ENCODE assay signal across 8 cellular contexts in the genomic region with DNA sequence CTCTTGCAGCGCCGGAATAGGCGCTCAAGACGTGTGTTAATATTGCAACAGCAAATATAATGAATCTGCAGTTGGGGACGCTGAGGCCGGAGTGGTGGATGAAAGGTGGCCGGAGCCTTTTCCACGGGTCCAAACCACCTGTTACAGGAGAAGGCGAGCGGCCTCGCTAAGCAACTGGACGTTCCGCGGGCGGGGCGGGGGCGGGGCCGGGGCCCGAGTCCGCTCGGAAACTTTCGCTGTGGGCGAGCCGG. TPM values are rescaled to one million over a fixed set of nuclear protein-coding genes. Genes with fewer than 3 reads are reported as not detected.
A peak's percentile ranks its signal among the peaks of the same experiment; 100 is the strongest.
DNase-seq lines count a peak whose midpoint lies in the region; ATAC-seq and TF ChIP-seq lines count a peak whose summit lies in the region.

No MANE protein-coding gene starts in this region.

- H3K27ac ChIP-seq in vagina = no peak overlapping the region

- H3K9me3 ChIP-seq in vagina = no peaks in the 10 kb centered on the region

- peak overlapping the region; percentile 94 to 97 for H3K4me3 ChIP-seq in vagina

- H3K36me3 Mint-ChIP-seq in stimulated activated naive CD8-positive, alpha-beta T cell treated with anti-CD3 and anti-CD28 coated beads, Interleukin-15, Interleukin-2, amounts not matched to agents 100 ng/mL and 50 ng/mL, for 24 hours (ENCODE audit: low read depth) = no peaks in the 10 kb centered on the region
- H3K36me3 Mint-ChIP-seq in activated naive CD8-positive, alpha-beta T cell treated with anti-CD3 and anti-CD28 coated beads, Interleukin-2, amount 50 U/mL, for 24 hours (ENCODE audit: low read depth) = no peaks in the 10 kb centered on the region
- H3K36me3 Mint-ChIP-seq in memory B cell = no peaks in the 10 kb centered on the region

- intact Hi-C loops in vagina (cut with DNase I) = no loop called here
- intact Hi-C loops in posterior vena cava (cut with DNase I) = no loop called here

- H3K4me1 ChIP-seq in vagina = peaks cover 46% of the 10 kb centered on the region

- H3K4me3 Mint-ChIP-seq in stimulated activated naive CD8-positive, alpha-beta T cell treated with anti-CD3 and anti-CD28 coated beads, Interleukin-15, Interleukin-2, amounts not matched to agents 100 ng/mL and 50 ng/mL, for 24 hours = peak overlapping the region; percentile 80
- H3K4me3 Mint-ChIP-seq in activated naive CD8-positive, alpha-beta T cell treated with anti-CD3 and anti-CD28 coated beads, Interleukin-2, amount 50 U/mL, for 24 hours = peak overlapping the region; percentile 73
- H3K4me3 Mint-ChIP-seq in memory B cell = peak overlapping the region; percentile 86

- no peak for TF ChIP-seq POLR2A in vagina (IDR thresholded peaks at IDR 0.05)

- H3K36me3 ChIP-seq in vagina = no peaks in the 10 kb centered on the region

- no peak for TF ChIP-seq CTCF in vagina (IDR thresholded peaks at IDR 0.05)

- no peak for DNase-seq in stimulated activated naive CD8-positive, alpha-beta T cell treated with anti-CD3 and anti-CD28 coated beads, Interleukin-15, Interleukin-2, amounts not matched to agents 100 U/mL and 50 U/mL, for 24 hours
- no peak for DNase-seq in activated naive CD8-positive, alpha-beta T cell treated with anti-CD3 and anti-CD28 coated beads, Interleukin-2, amount 50 U/mL, for 24 hours
- DNase-seq in memory B cell (ENCODE audit: low spot score in 2 of 2) (no peak), vagina (ENCODE audit: extremely low spot score in 2 of 2) (no peak), NCI-H2196 (lab: John Stamatoyannopoulos, UW; ENCODE audit: unreplicated experiment) (no peak), posterior vena cava (ENCODE audit: low spot score) (no peak)

- no peak overlapping the region for H3K27ac Mint-ChIP-seq in stimulated activated naive CD8-positive, alpha-beta T cell treated with anti-CD3 and anti-CD28 coated beads, Interleukin-15, Interleukin-2, amounts not matched to agents 100 ng/mL and 50 ng/mL, for 24 hours
- no peak overlapping the region for H3K27ac Mint-ChIP-seq in activated naive CD8-positive, alpha-beta T cell treated with anti-CD3 and anti-CD28 coated beads, Interleukin-2, amount 50 U/mL, for 24 hours
- no peak overlapping the region for H3K27ac Mint-ChIP-seq in memory B cell

- no peaks in the 10 kb centered on the region for H3K27me3 ChIP-seq in vagina

- H3K9me3 Mint-ChIP-seq in stimulated activated naive CD8-positive, alpha-beta T cell treated with anti-CD3 and anti-CD28 coated beads, Interleukin-15, Interleukin-2, amounts not matched to agents 100 ng/mL and 50 ng/mL, for 24 hours = no peaks in the 10 kb centered on the region
- no peaks in the 10 kb centered on the region for H3K9me3 Mint-ChIP-seq in activated naive CD8-positive, alpha-beta T cell treated with anti-CD3 and anti-CD28 coated beads, Interleukin-2, amount 50 U/mL, for 24 hours
- no peaks in the 10 kb centered on the region for H3K9me3 Mint-ChIP-seq in memory B cell

- no peak for ATAC-seq in stimulated activated naive CD8-positive, alpha-beta T cell treated with anti-CD3 and anti-CD28 coated beads, Interleukin-15, Interleukin-2, amounts not matched to agents 100 U/mL and 50 U/mL, for 24 hours
- peak; percentile 6 for ATAC-seq in activated naive CD8-positive, alpha-beta T cell treated with anti-CD3 and anti-CD28 coated beads, Interleukin-2, amount 50 U/mL, for 24 hours
- ATAC-seq in memory B cell (ENCODE audit: low read depth) (no peak), GM19397 (IDR thresholded peaks at IDR 0.05; ENCODE audit: unreplicated experiment) (no peak)

- H3K27me3 Mint-ChIP-seq in stimulated activated naive CD8-positive, alpha-beta T cell treated with anti-CD3 and anti-CD28 coated beads, Interleukin-15, Interleukin-2, amounts not matched to agents 100 ng/mL and 50 ng/mL, for 24 hours = peaks cover 9% of the 10 kb centered on the region
- peaks cover 12% of the 10 kb centered on the region for H3K27me3 Mint-ChIP-seq in activated naive CD8-positive, alpha-beta T cell treated with anti-CD3 and anti-CD28 coated beads, Interleukin-2, amount 50 U/mL, for 24 hours
- no peaks in the 10 kb centered on the region for H3K27me3 Mint-ChIP-seq in memory B cell

- H3K4me1 Mint-ChIP-seq in stimulated activated naive CD8-positive, alpha-beta T cell treated with anti-CD3 and anti-CD28 coated beads, Interleukin-15, Interleukin-2, amounts not matched to agents 100 ng/mL and 50 ng/mL, for 24 hours (ENCODE audit: low read depth) = peaks cover 14% of the 10 kb centered on the region
- peaks cover 21% of the 10 kb centered on the region for H3K4me1 Mint-ChIP-seq in activated naive CD8-positive, alpha-beta T cell treated with anti-CD3 and anti-CD28 coated beads, Interleukin-2, amount 50 U/mL, for 24 hours
- H3K4me1 Mint-ChIP-seq in memory B cell = peaks cover 25% of the 10 kb centered on the region

RNA-seq across cellular contexts. Expression of a gene that starts 0.3 kb away (rescaled TPM):
- total RNA-seq in vagina (91.8 TPM), posterior vena cava (10 to 100 TPM; 48.9 to 52.6 TPM)
